1 cellular context compared by ENCODE assay signal in the genomic region with DNA sequence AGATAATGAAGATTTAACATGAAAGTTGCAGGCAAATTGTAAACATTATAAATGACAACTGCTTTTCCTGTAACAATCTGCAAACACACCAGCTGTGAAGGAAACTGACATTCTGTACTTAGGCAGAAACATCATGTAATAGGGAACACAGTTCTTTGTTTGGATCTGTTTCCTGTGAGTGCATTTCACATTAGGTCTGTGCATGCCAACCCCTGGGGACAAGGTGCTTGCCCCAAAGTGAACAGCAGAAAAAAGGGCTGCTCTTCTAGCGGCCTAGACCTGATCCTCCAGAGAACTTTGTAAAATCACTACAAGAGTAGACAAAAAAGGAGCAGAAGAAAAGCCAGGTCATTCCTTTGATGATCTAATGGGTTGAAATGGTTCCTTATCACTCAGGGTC.
TF ChIP-seq lines count a peak whose summit lies in the region.

No MANE protein-coding gene starts in this region.

TF ChIP-seq in H1, 55 proteins besides CTCF, POLR2A, EP300 and RAD21 (continued from another document):
- TF ChIP-seq SIN3A (conservative IDR thresholded peaks at IDR 0.05 in 1 of 2, IDR thresholded peaks at IDR 0.05 in 1 of 2; ENCODE audit: low read depth in 1 of 2, low read length in 2 of 2): no peak
- TF ChIP-seq PHF8 (conservative IDR thresholded peaks at IDR 0.05; ENCODE audit: low read depth, low read length): no peak
- TF ChIP-seq CBX5 (IDR thresholded peaks at IDR 0.05; ENCODE audit: low read depth, low read length): no peak
- no peak for TF ChIP-seq BACH1 (IDR thresholded peaks at IDR 0.05; ENCODE audit: low read length)
